ENCODE assay signal across 23 cellular contexts in the genomic region with DNA sequence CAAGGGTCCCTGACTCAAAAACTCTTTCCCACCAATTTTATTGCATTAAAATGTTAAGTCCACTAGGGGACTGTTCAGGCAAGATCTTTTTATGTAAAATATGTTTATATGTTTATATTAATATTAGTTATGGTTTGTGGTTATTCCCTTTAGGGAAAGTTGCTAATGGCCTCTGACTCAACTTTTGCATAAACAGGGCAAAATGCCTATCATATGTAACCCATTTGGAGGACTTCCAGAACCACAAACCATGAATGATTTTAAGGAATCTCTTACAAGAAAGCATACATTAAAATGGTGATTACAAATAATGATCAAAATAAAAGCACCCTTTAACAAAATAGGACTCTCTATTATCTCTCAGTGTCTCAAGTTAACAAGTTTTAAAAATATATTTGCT.
DNase-seq lines count a peak whose midpoint lies in the region; FAIRE-seq and TF ChIP-seq lines count a peak whose summit lies in the region.
"Had no signal": no experiment of that assay in that cellular context is flagged by ENCODE, and none has a peak within 500 bp of the region (broad histone marks: within the 10 kb centered on the region; RNA-seq: fewer than 3 reads in every experiment).

No MANE protein-coding gene starts in this region.

- H3K9me2 ChIP-seq in GM23248 (ENCODE audit: insufficient read depth): no peaks in the 10 kb centered on the region

- no peak overlapping the region for H3K18ac ChIP-seq in mesenchymal stem cell (ENCODE audit: low read depth in 1 of 2, low read length in 2 of 2)

- H3K79me2 ChIP-seq in GM23248 (ENCODE audit: insufficient read depth): no peaks in the 10 kb centered on the region

- H3K9me3 ChIP-seq in GM23248 (ENCODE audit: low read depth): no peaks in the 10 kb centered on the region
- H3K9me3 ChIP-seq in SJCRH30 (replicated peaks): peaks cover 5% of the 10 kb centered on the region
- peaks cover 4% of the 10 kb centered on the region for H3K9me3 ChIP-seq in mesenchymal stem cell (ENCODE audit: control insufficient read depth, low read length)
- peaks cover 3% of the 10 kb centered on the region; the same call in 1 of the 2 replicates for H3K9me3 ChIP-seq in MG63
- H3K9me3 ChIP-seq: colonic mucosa had no signal

- no peak for TF ChIP-seq CTCF in choroid plexus epithelial cell (conservative IDR thresholded peaks at IDR 0.05; ENCODE audit: low read depth, low read length)
- TF ChIP-seq CTCF in GM20000 (IDR thresholded peaks at IDR 0.05; ENCODE audit: extremely low read depth, missing control alignments): no peak

- no peaks in the 10 kb centered on the region for H3K36me3 ChIP-seq in GM23248 (ENCODE audit: low read depth)
- no peaks in the 10 kb centered on the region for H3K36me3 ChIP-seq in SJCRH30
- no peaks in the 10 kb centered on the region for H3K36me3 ChIP-seq in mesenchymal stem cell (ENCODE audit: control insufficient read depth in 1 of 2, insufficient read depth in 2 of 2, low read depth in 1 of 2, low read length in 2 of 2)
- H3K36me3 ChIP-seq in MG63: no peaks in the 10 kb centered on the region
- H3K36me3 ChIP-seq: colonic mucosa, heart right ventricle had no signal

- H3K4me3 ChIP-seq in GM23248 (no peak overlapping the region), SJCRH30 (no peak overlapping the region), choroid plexus epithelial cell (ENCODE audit: low read depth, low read length) (no peak overlapping the region), mesenchymal stem cell (ENCODE audit: insufficient read depth in 1 of 2, low read depth in 1 of 2, low read length in 2 of 2) (no peak overlapping the region), MG63 (no peak overlapping the region)
- H3K4me3 ChIP-seq: colonic mucosa, heart right ventricle, lung, skin epidermis had no signal

- H2AK5ac ChIP-seq in mesenchymal stem cell (ENCODE audit: low read length, severe bottlenecking): no peak overlapping the region

- H3K14ac ChIP-seq in mesenchymal stem cell (ENCODE audit: low read length in 2 of 2): no peak overlapping the region

- no peak overlapping the region for H2AFZ ChIP-seq in GM23248
- H2AFZ ChIP-seq in mesenchymal stem cell (ENCODE audit: low read depth, low read length): no peak overlapping the region

- H4K20me1 ChIP-seq in GM23248 (ENCODE audit: insufficient read depth): no peaks in the 10 kb centered on the region

- no peak overlapping the region for H4K91ac ChIP-seq in mesenchymal stem cell (ENCODE audit: low read length)

- no peak overlapping the region for H2BK5ac ChIP-seq in mesenchymal stem cell (ENCODE audit: low read depth, low read length, poor library complexity, severe bottlenecking)

- in situ Hi-C loops in GM23248 (cut with MboI): no loop called here

- no peaks in the 10 kb centered on the region for H3F3A ChIP-seq in GM23248 (ENCODE audit: insufficient read depth)

- H3K27ac ChIP-seq in GM23248 (no peak overlapping the region), SJCRH30 (peak overlapping the region; percentile 88), mesenchymal stem cell (ENCODE audit: low read length, poor library complexity, severe bottlenecking) (no peak overlapping the region)
- H3K27ac ChIP-seq: colonic mucosa, heart right ventricle, skin epidermis had no signal

- no peak overlapping the region for H2BK15ac ChIP-seq in mesenchymal stem cell (ENCODE audit: low read depth, poor library complexity, severe bottlenecking)

- no peak overlapping the region for H2BK12ac ChIP-seq in mesenchymal stem cell (ENCODE audit: low read length in 2 of 2)

- H2BK120ac ChIP-seq in mesenchymal stem cell (ENCODE audit: low read depth, low read length): no peak overlapping the region

- H3K9ac ChIP-seq in GM23248: no peak overlapping the region
- no peak overlapping the region for H3K9ac ChIP-seq in mesenchymal stem cell (ENCODE audit: low read length)

- H4K8ac ChIP-seq in mesenchymal stem cell (ENCODE audit: low read length): no peak overlapping the region

- no peaks in the 10 kb centered on the region for H3K79me1 ChIP-seq in mesenchymal stem cell (replicated peaks; ENCODE audit: low read length, poor library complexity, severe bottlenecking)

- H3K27me3 ChIP-seq in GM23248 (replicated peaks; ENCODE audit: insufficient read depth) (no peaks in the 10 kb centered on the region), SJCRH30 (no peaks in the 10 kb centered on the region), mesenchymal stem cell (ENCODE audit: control insufficient read depth in 1 of 2, insufficient read depth in 1 of 2, low read length in 2 of 2) (no peaks in the 10 kb centered on the region), MG63 (no peaks in the 10 kb centered on the region)
- H3K27me3 ChIP-seq: colonic mucosa, heart right ventricle had no signal

- H3K4me2 ChIP-seq in GM23248 (ENCODE audit: unreplicated experiment) (no peak overlapping the region), mesenchymal stem cell (ENCODE audit: low read length, poor library complexity, severe bottlenecking) (no peak overlapping the region)

- DNase-seq in GM23248: peak; percentile 28
- peak; percentile 74 to 97 for DNase-seq in SJCRH30
- peak; percentile 72 for DNase-seq in choroid plexus epithelial cell (ENCODE audit: low read depth)
- peak; percentile 51 for DNase-seq in mesenchymal stem cell
- DNase-seq in urothelium cell line (ENCODE audit: low spot score): no peak
- no peak for DNase-seq in MG63
- DNase-seq in GM20000 (ENCODE audit: low spot score): no peak
- DNase-seq: activated CD4-positive, CD25-positive, alpha-beta regulatory T cell treated with anti-CD3 and anti-CD28 coated beads, Interleukin-2, amount 50 U/mL, for 72 hours; activated naive CD8-positive, alpha-beta T cell treated with anti-CD3 and anti-CD28 coated beads, Interleukin-2, amount 50 U/mL, for 24 hours; AML-193; Calu3; colonic mucosa; heart right ventricle; naive B cell; NCI-H1694; NCI-H510A; posterior cingulate gyrus; SIG-M5; stimulated activated CD4-positive, alpha-beta T cell treated with anti-CD3 and anti-CD28 coated beads, Interleukin-4, amount 100 ng/mL, for 24 hours; substantia nigra had no signal

- H3K4ac ChIP-seq in mesenchymal stem cell (ENCODE audit: low read depth in 1 of 2, low read length in 2 of 2): no peak overlapping the region

- H3K4me1 ChIP-seq in GM23248 (ENCODE audit: insufficient read depth) (no peaks in the 10 kb centered on the region), SJCRH30 (peaks cover 23% of the 10 kb centered on the region), mesenchymal stem cell (ENCODE audit: control insufficient read depth, insufficient read depth, low read depth, low read length) (no peaks in the 10 kb centered on the region)
- H3K4me1 ChIP-seq: colonic mucosa, heart right ventricle had no signal

- FAIRE-seq in urothelium cell line (lab: Jason Lieb, UNC): no peak
- FAIRE-seq: H54 had no signal

- no peak overlapping the region for H3K23ac ChIP-seq in mesenchymal stem cell (ENCODE audit: low read length in 2 of 2)

Comparison
In these comparisons a context has a peak if more than half of its experiments do, and no peak if none do; other contexts are left out.
1. DNase-seq: peak in GM23248 (single experiment), SJCRH30 (2 of 2), choroid plexus epithelial cell (single experiment) and mesenchymal stem cell (single experiment); none in urothelium cell line (single experiment), MG63 (single experiment) and GM20000 (single experiment).